In the genomic region with DNA sequence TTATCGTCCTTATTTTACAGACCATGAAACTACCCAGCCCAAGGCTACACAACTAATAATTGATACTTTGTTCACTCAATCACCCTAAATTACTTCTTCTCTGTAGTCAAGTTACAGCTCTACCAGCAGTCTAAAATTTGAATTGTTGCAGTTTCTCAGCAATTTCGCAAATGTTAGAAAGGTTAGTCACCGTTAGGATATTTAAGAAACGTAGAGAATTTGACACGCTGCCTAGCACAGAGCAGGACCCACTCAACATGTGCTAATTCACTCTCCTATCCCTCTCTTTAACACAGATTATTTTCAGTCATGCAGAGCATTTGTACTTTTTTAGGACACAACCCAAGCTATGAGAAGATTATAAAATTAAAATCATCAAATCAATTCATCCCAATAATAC, we compare ENCODE assay signal across 24 cellular contexts.
A peak's percentile ranks its signal among the peaks of the same experiment; 100 is the strongest.
DNase-seq lines count a peak whose midpoint lies in the region; ATAC-seq and TF ChIP-seq lines count a peak whose summit lies in the region.
"Had no signal": no experiment of that assay in that cellular context is flagged by ENCODE, and none has a peak within 500 bp of the region (broad histone marks: within the 10 kb centered on the region; RNA-seq: fewer than 3 reads in every experiment).

No MANE protein-coding gene starts in this region.

- H3K36me3 Mint-ChIP-seq in MCF 10A (ENCODE audit: insufficient read depth, unreplicated experiment) (no peaks in the 10 kb centered on the region), endodermal cell (ENCODE audit: low read depth) (peaks cover 3% of the 10 kb centered on the region)
- H3K36me3 Mint-ChIP-seq: activated naive CD4-positive, alpha-beta T cell treated with anti-CD3 and anti-CD28 coated beads, Interleukin-2, amount 50 U/mL, for 24 hours; naive B cell had no signal

- no peak overlapping the region for H3K4me3 ChIP-seq in breast epithelium
- no peak overlapping the region for H3K4me3 ChIP-seq in mesendoderm (ENCODE audit: low read length)
- H3K4me3 ChIP-seq in endodermal cell (ENCODE audit: low read length): no peak overlapping the region
- H3K4me3 ChIP-seq in dorsolateral prefrontal cortex: no peak overlapping the region
- H3K4me3 ChIP-seq: BLaER1, skin epidermis, upper lobe of left lung had no signal

- no peak overlapping the region for H2AK5ac ChIP-seq in mesendoderm (ENCODE audit: low read length)

- H3K9ac ChIP-seq in mesendoderm (ENCODE audit: low read length): no peak overlapping the region
- no peak overlapping the region for H3K9ac ChIP-seq in endodermal cell (ENCODE audit: extremely low read depth, low read length, poor library complexity, severe bottlenecking)
- H3K9ac ChIP-seq: BLaER1 had no signal

- H3K79me1 ChIP-seq in mesendoderm (ENCODE audit: low read length): no peaks in the 10 kb centered on the region

- no peak for TF ChIP-seq CTCF in MCF 10A (IDR thresholded peaks at IDR 0.05; ENCODE audit: unreplicated experiment)
- no peak for TF ChIP-seq CTCF in breast epithelium (IDR thresholded peaks at IDR 0.05)
- no peak for TF ChIP-seq CTCF in endodermal cell (conservative IDR thresholded peaks at IDR 0.05)
- TF ChIP-seq CTCF in dorsolateral prefrontal cortex (IDR thresholded peaks at IDR 0.05 in 54 of 56, conservative IDR thresholded peaks at IDR 0.05 in 2 of 56; ENCODE audit: low read depth in 1 of 56, partially characterized antibody in 56 of 56): no peak

- H3K4me1 ChIP-seq in breast epithelium: no peaks in the 10 kb centered on the region
- H3K4me1 ChIP-seq in mesendoderm (ENCODE audit: control insufficient read depth, low read depth, low read length): no peaks in the 10 kb centered on the region
- no peaks in the 10 kb centered on the region for H3K4me1 ChIP-seq in endodermal cell (ENCODE audit: control insufficient read depth, insufficient read depth, low read length)
- H3K4me1 ChIP-seq: BLaER1, Caco-2, upper lobe of left lung had no signal

- H3K4ac ChIP-seq in mesendoderm (ENCODE audit: low read depth, low read length): no peak overlapping the region

- no peak overlapping the region for H2BK120ac ChIP-seq in mesendoderm (ENCODE audit: low read depth, low read length)

- H4K5ac ChIP-seq in mesendoderm (ENCODE audit: low read length): no peak overlapping the region

- no peak for ATAC-seq in GM18873 (IDR thresholded peaks at IDR 0.05; ENCODE audit: low FRiP score, unreplicated experiment)
- ATAC-seq: stimulated activated naive CD8-positive, alpha-beta T cell treated with anti-CD3 and anti-CD28 coated beads, Interleukin-15, amount 100 ng/mL, for 72 hours had no signal

- no CpG with 5 or more reads among the region's 5 CpGs for WGBS in mesendoderm (ENCODE audit: extremely low coverage, insufficient coverage, low lambda C conversion rate)
- 80 to 90% methylated on average over 2 to 5 of the region's 5 CpGs for WGBS in endodermal cell (ENCODE audit: insufficient coverage in 1 of 2, insufficient read length in 1 of 2), 2 experiments

- no peak overlapping the region for H2BK15ac ChIP-seq in mesendoderm (replicated peaks; ENCODE audit: low read depth)

- H3K4me2 ChIP-seq in mesendoderm (ENCODE audit: low read length): no peak overlapping the region
- H3K4me2 ChIP-seq: BLaER1 had no signal

- no peaks in the 10 kb centered on the region for H3K27me3 ChIP-seq in breast epithelium
- H3K27me3 ChIP-seq in mesendoderm (ENCODE audit: insufficient read depth, low read length, poor library complexity): no peaks in the 10 kb centered on the region
- no peaks in the 10 kb centered on the region for H3K27me3 ChIP-seq in endodermal cell (ENCODE audit: control insufficient read depth, insufficient read depth, low read length, poor library complexity, severe bottlenecking)
- H3K27me3 ChIP-seq in dorsolateral prefrontal cortex: no peaks in the 10 kb centered on the region
- H3K27me3 ChIP-seq: BLaER1, upper lobe of left lung had no signal

- H3K56ac ChIP-seq in mesendoderm (ENCODE audit: low read length): no peak overlapping the region

- H3K79me2 ChIP-seq in mesendoderm (ENCODE audit: control insufficient read depth, insufficient read depth, low read length): no peaks in the 10 kb centered on the region

- H3K4me3 Mint-ChIP-seq in MCF 10A (ENCODE audit: unreplicated experiment) (no peak overlapping the region), endodermal cell (no peak overlapping the region)
- H3K4me3 Mint-ChIP-seq: activated naive CD4-positive, alpha-beta T cell treated with anti-CD3 and anti-CD28 coated beads, Interleukin-2, amount 50 U/mL, for 24 hours; naive B cell; stimulated activated naive CD8-positive, alpha-beta T cell treated with anti-CD3 and anti-CD28 coated beads, Interleukin-15, amount 100 ng/mL, for 72 hours had no signal

- no peak overlapping the region for H3K27ac ChIP-seq in breast epithelium
- no peak overlapping the region for H3K27ac ChIP-seq in mesendoderm (ENCODE audit: low read depth, low read length)
- no peak overlapping the region for H3K27ac ChIP-seq in endodermal cell (ENCODE audit: low read depth, low read length)
- H3K27ac ChIP-seq in dorsolateral prefrontal cortex: no peak overlapping the region
- H3K27ac ChIP-seq: 22Rv1, BLaER1, epithelial cell of prostate, skin epidermis, upper lobe of left lung had no signal

- no peak overlapping the region for H3K23ac ChIP-seq in mesendoderm (ENCODE audit: low read length)

- H3K27ac Mint-ChIP-seq in MCF 10A (ENCODE audit: low read depth, unreplicated experiment): no peak overlapping the region
- H3K27ac Mint-ChIP-seq in endodermal cell: no peak overlapping the region
- H3K27ac Mint-ChIP-seq: activated naive CD4-positive, alpha-beta T cell treated with anti-CD3 and anti-CD28 coated beads, Interleukin-2, amount 50 U/mL, for 24 hours; naive B cell; stimulated activated naive CD8-positive, alpha-beta T cell treated with anti-CD3 and anti-CD28 coated beads, Interleukin-15, amount 100 ng/mL, for 72 hours had no signal

- peak; percentile 25 for DNase-seq in MCF 10A (ENCODE audit: unreplicated experiment)
- DNase-seq in breast epithelium (ENCODE audit: low spot score in 2 of 2): no peak
- peak; percentile 42 for DNase-seq in astrocyte of the hippocampus (ENCODE audit: low read depth, low spot score)
- DNase-seq in mesendoderm: peak; percentile 22
- DNase-seq in endodermal cell: no peak
- DNase-seq in NOMO-1 treated with dmso at 0.1 percent for 144 hours (lab: John Stamatoyannopoulos, UW; ENCODE audit: unreplicated experiment): no peak
- no peak for DNase-seq in dorsolateral prefrontal cortex
- DNase-seq: activated CD4-positive, alpha-beta T cell treated with anti-CD3 and anti-CD28 coated beads for 4 hours; Caco-2; mammary epithelial cell; MM.1S; naive B cell; NCI-H1436 treated with DMSO at 0.1 percent for 48 hours; NCI-H2171; SHP77; stimulated activated CD4-positive, alpha-beta T cell treated with anti-CD3 and anti-CD28 coated beads, Interleukin-2, amount 100 ng/mL, for 48 hours; stimulated activated naive CD8-positive, alpha-beta T cell treated with anti-CD3 and anti-CD28 coated beads, Interleukin-15, amount 100 ng/mL, for 72 hours; upper lobe of left lung had no signal

- H3K4me1 Mint-ChIP-seq in MCF 10A (ENCODE audit: insufficient read depth, unreplicated experiment): no peaks in the 10 kb centered on the region
- H3K4me1 Mint-ChIP-seq in endodermal cell: peaks cover 7% of the 10 kb centered on the region
- H3K4me1 Mint-ChIP-seq: activated naive CD4-positive, alpha-beta T cell treated with anti-CD3 and anti-CD28 coated beads, Interleukin-2, amount 50 U/mL, for 24 hours; naive B cell; stimulated activated naive CD8-positive, alpha-beta T cell treated with anti-CD3 and anti-CD28 coated beads, Interleukin-15, amount 100 ng/mL, for 72 hours had no signal

- H3K9me3 Mint-ChIP-seq in MCF 10A (ENCODE audit: unreplicated experiment) (no peaks in the 10 kb centered on the region), endodermal cell (peaks cover 5% of the 10 kb centered on the region)
- H3K9me3 Mint-ChIP-seq: activated naive CD4-positive, alpha-beta T cell treated with anti-CD3 and anti-CD28 coated beads, Interleukin-2, amount 50 U/mL, for 24 hours; naive B cell had no signal

- H3K18ac ChIP-seq in mesendoderm (ENCODE audit: low read length): no peak overlapping the region

- BruUV-seq in MCF 10A (replicated peaks; lab: Mats Ljungman, UMichigan): no TSS peak

- intact Hi-C loops in MCF 10A (cut with micrococcal nuclease): no loop called here
- intact Hi-C loops in breast epithelium (cut with DNase I; ENCODE audit: low total_unique reads): no loop called here
- intact Hi-C loops in dorsolateral prefrontal cortex (cut with DNase I): no loop called here

- CTCF ChIA-PET in MCF 10A (lab: Yijun Ruan, JAX): no interaction called here

- no peaks in the 10 kb centered on the region for H3K27me3 Mint-ChIP-seq in MCF 10A (ENCODE audit: insufficient read depth, unreplicated experiment)
- H3K27me3 Mint-ChIP-seq in endodermal cell (ENCODE audit: insufficient read depth): no peaks in the 10 kb centered on the region
- H3K27me3 Mint-ChIP-seq: activated naive CD4-positive, alpha-beta T cell treated with anti-CD3 and anti-CD28 coated beads, Interleukin-2, amount 50 U/mL, for 24 hours; naive B cell; stimulated activated naive CD8-positive, alpha-beta T cell treated with anti-CD3 and anti-CD28 coated beads, Interleukin-15, amount 100 ng/mL, for 72 hours had no signal

- peaks cover 0 to 5% of the 10 kb centered on the region in 2 donors for H3K9me3 ChIP-seq in breast epithelium
- H3K9me3 ChIP-seq in endodermal cell (ENCODE audit: control insufficient read depth, low read length): no peaks in the 10 kb centered on the region
- H3K9me3 ChIP-seq: Caco-2 had no signal

- POLR2A ChIA-PET in MCF 10A (lab: Yijun Ruan, JAX): interaction anchor here (0.6 kb wide), 1 partner anchor 486 kb away, joined by 3 read pairs; no protein-coding TSS in a partner anchor

- H2BK5ac ChIP-seq in mesendoderm (ENCODE audit: low read length): no peak overlapping the region

- H4K8ac ChIP-seq in mesendoderm (ENCODE audit: low read depth, low read length): no peak overlapping the region

- no peak for TF ChIP-seq POLR2A in breast epithelium (IDR thresholded peaks at IDR 0.05)

- H3K36me3 ChIP-seq in breast epithelium (no peaks in the 10 kb centered on the region), mesendoderm (ENCODE audit: control insufficient read depth, insufficient read depth, low read length) (no peaks in the 10 kb centered on the region), endodermal cell (ENCODE audit: control insufficient read depth, insufficient read depth, low read length) (no peaks in the 10 kb centered on the region)
- H3K36me3 ChIP-seq: BLaER1, upper lobe of left lung had no signal

Comparison
In these comparisons a context has a peak if more than half of its experiments do, and no peak if none do; other contexts are left out.
1. DNase-seq: peak in MCF 10A (single experiment), astrocyte of the hippocampus (single experiment) and mesendoderm (single experiment); none in breast epithelium (0 of 2), endodermal cell (single experiment), NOMO-1 treated with dmso at 0.1 percent for 144 hours (single experiment) and dorsolateral prefrontal cortex (0 of 10).